In the genomic region with DNA sequence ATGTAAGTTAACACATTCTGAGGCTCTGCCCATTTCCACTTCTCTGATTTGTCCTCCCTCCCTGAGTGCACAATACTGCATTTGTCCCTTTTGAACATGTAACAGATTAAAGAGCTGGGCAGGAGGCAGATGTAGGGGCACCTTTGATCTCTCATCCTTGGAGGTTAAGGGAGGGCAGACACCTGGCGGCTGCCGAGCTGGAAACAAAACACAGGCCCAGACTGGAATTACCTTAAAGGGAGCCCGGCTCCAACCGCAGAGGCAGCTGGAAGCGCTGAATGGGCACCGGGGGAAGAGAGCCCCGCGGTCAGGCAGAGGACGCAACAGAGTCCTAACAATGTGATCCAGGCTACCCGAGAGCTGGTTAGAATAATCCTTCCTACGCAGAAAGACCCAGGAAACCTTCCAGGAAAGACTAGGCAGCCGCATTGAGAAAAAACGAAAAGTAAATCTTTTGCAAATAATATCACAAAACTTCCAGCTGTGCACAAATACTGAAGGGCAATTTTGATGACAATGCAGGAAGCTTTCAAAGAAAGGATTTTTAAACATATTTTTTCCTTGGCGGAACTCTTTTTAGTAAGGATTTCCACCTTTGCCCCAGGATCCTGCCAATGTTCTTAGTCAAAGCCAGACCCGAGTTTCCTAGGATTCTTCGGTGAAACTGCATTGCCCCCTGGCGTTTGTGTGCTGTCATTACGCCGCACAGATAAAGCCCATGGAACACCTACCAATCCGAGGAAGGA, we compare ENCODE assay signal across 8 cellular contexts.
A peak's percentile ranks its signal among the peaks of the same experiment; 100 is the strongest.
DNase-seq lines count a peak whose midpoint lies in the region; ATAC-seq and TF ChIP-seq lines count a peak whose summit lies in the region.

No MANE protein-coding gene starts in this region.

- H3K27ac ChIP-seq in right cardiac atrium (ENCODE audit: low read length) = peak overlapping the region; percentile 22
- H3K27ac ChIP-seq in psoas muscle = peak overlapping the region; percentile 72

- 13% methylated on average over 20 of the region's 20 CpGs for WGBS in right cardiac atrium
- WGBS in psoas muscle, 3 donors = 3 to 7% (median 4%) methylated on average over 20 of the region's 20 CpGs

- peak; percentile 54 for DNase-seq in BE2C
- DNase-seq in NCI-H1105 treated with DMSO at 0.1 percent for 48 hours (lab: John Stamatoyannopoulos, UW) = peak; percentile 74
- peak; percentile 39 to 70 (median 56) for DNase-seq in T-helper 1 cell
- DNase-seq in amygdala (lab: John Stamatoyannopoulos, UW) = peak in 52 of 56 donors; percentile 7 to 89 (median 64)
- peak; percentile 74 to 88 (median 85) for DNase-seq in right cardiac atrium
- peak; percentile 73 to 82 for DNase-seq in psoas muscle
- DNase-seq in ureter (ENCODE audit: low spot score) = peak; percentile 88

- ATAC-seq in GM21390 (IDR thresholded peaks at IDR 0.05; ENCODE audit: unreplicated experiment) (peak; percentile 75), right cardiac atrium (peak; percentile 91 to 93), psoas muscle (peak; percentile 92 to 99 (median 94))

- H3K4me3 ChIP-seq in BE2C (ENCODE audit: low read depth, low read length) = no peak overlapping the region
- no peak overlapping the region for H3K4me3 ChIP-seq in right cardiac atrium (ENCODE audit: low read length)
- peak overlapping the region; percentile 49 for H3K4me3 ChIP-seq in psoas muscle

- TF ChIP-seq CTCF in BE2C (IDR thresholded peaks at IDR 0.05; ENCODE audit: low read depth, low read length) = peak; percentile 79
- TF ChIP-seq CTCF in psoas muscle (IDR thresholded peaks at IDR 0.05) = peak; percentile 94

- H3K27me3 ChIP-seq in BE2C (no peaks in the 10 kb centered on the region), right cardiac atrium (ENCODE audit: control insufficient read depth, insufficient read depth) (no peaks in the 10 kb centered on the region), psoas muscle (ENCODE audit: insufficient read depth in 3 of 3, low read length in 2 of 3) (no peaks in the 10 kb centered on the region)

- intact Hi-C loops in right cardiac atrium (cut with DNase I) = loop anchor here (1.0 to 10.0 kb wide), 7 partner anchors 69 to 385 kb away; partner anchors contain the start of gene TGIF1 (in 2 of the 4)
- intact Hi-C loops in psoas muscle (cut with DNase I) = loop anchor here (1.0 to 2.0 kb wide), 4 partner anchors 73 to 385 kb away; no protein-coding TSS in a partner anchor

- H3K36me3 ChIP-seq in BE2C (no peaks in the 10 kb centered on the region), psoas muscle (ENCODE audit: insufficient read depth in 1 of 2, low read depth in 1 of 2) (no peaks in the 10 kb centered on the region)

- H3K9me3 ChIP-seq in BE2C = no peaks in the 10 kb centered on the region
- H3K9me3 ChIP-seq in right cardiac atrium (ENCODE audit: control insufficient read depth, low read length) = no peaks in the 10 kb centered on the region
- no peaks in the 10 kb centered on the region for H3K9me3 ChIP-seq in psoas muscle

- H3K4me1 ChIP-seq in BE2C (no peaks in the 10 kb centered on the region), right cardiac atrium (ENCODE audit: control insufficient read depth, insufficient read depth, low read length) (no peaks in the 10 kb centered on the region), psoas muscle (peaks cover 5% of the 10 kb centered on the region)
